In the genomic region with DNA sequence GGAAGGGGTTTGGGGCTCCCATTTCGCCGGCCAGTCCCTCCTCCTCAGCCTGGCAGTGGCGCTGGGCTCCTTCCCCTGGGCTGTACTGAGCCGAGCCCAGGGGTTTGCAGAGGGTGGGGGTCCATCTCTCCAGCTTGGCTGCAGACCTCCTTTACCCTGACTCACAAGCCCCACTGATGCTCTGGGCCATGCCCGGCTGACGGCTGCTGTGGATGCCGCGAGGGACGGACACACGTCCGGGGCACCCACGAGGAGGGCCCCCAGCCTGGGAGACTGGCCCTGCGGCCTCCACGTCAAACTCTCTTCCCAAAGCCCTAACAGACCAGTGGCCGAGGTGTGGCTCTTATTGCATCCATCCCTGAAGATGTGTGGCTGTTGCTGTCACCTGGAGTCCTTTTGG, we compare ENCODE assay signal across 19 cellular contexts. TPM values are rescaled to one million over a fixed set of nuclear protein-coding genes. Genes with fewer than 3 reads are reported as not detected.
DNase-seq lines count a peak whose midpoint lies in the region; ATAC-seq and TF ChIP-seq lines count a peak whose summit lies in the region.
"Had no signal": no experiment of that assay in that cellular context is flagged by ENCODE, and none has a peak within 500 bp of the region (broad histone marks: within the 10 kb centered on the region; RNA-seq: fewer than 3 reads in every experiment).

No MANE protein-coding gene starts in this region.

- TF ChIP-seq CTCF in coronary artery (IDR thresholded peaks at IDR 0.05) (no peak), stomach (IDR thresholded peaks at IDR 0.05) (no peak), mucosa of descending colon (IDR thresholded peaks at IDR 0.05) (no peak)

- no peak overlapping the region for H3K4me3 ChIP-seq in adipocyte (ENCODE audit: low read length)
- no peak overlapping the region for H3K4me3 ChIP-seq in coronary artery
- no peak overlapping the region for H3K4me3 ChIP-seq in stomach
- no peak overlapping the region for H3K4me3 ChIP-seq in mucosa of descending colon
- H3K4me3 ChIP-seq: GM23338, K562 had no signal

- intact Hi-C loops in stomach (cut with DNase I; ENCODE audit: low total_unique reads) (no loop called here), mucosa of descending colon (cut with DNase I, micrococcal nuclease) (no loop called here)

- H3K9me3 ChIP-seq in adipocyte (ENCODE audit: control insufficient read depth, low read length): no peaks in the 10 kb centered on the region
- no peaks in the 10 kb centered on the region for H3K9me3 ChIP-seq in stomach
- H3K9me3 ChIP-seq in mucosa of descending colon: no peaks in the 10 kb centered on the region

- DNase-seq in adipocyte (ENCODE audit: low read depth) (no peak), coronary artery (ENCODE audit: low spot score) (no peak), stomach (no peak), mucosa of descending colon (no peak)
- DNase-seq in stimulated activated naive CD8-positive, alpha-beta T cell treated with anti-CD3 and anti-CD28 coated beads, Interleukin-15, Interleukin-2, amounts not matched to agents 100 U/mL and 50 U/mL, for 24 hours: no peak
- DNase-seq in activated CD8-positive, alpha-beta memory T cell treated with anti-CD3 and anti-CD28 coated beads, Interleukin-2, amount 50 U/mL, for 4 hours: no peak
- DNase-seq: AML-193, DMS 273 treated with DMSO at 0.1 percent for 48 hours, GDM1, NCI-H1436, NCI-H2081, NCI-H510A, NCI-H774 had no signal

- peak overlapping the region; percentile 59 for H3K9ac ChIP-seq in adipocyte (ENCODE audit: low read length)

- H3K4me1 ChIP-seq in adipocyte (ENCODE audit: control insufficient read depth, insufficient read depth, low read length) (peaks cover 13% of the 10 kb centered on the region), stomach (peaks cover 0 to 18% (median 7%) of the 10 kb centered on the region in 4 donors), mucosa of descending colon (ENCODE audit: low read depth) (no peaks in the 10 kb centered on the region)

- H3K36me3 ChIP-seq in adipocyte (ENCODE audit: control insufficient read depth, insufficient read depth, low read length, severe bottlenecking): peaks cover 39% of the 10 kb centered on the region
- H3K36me3 ChIP-seq in stomach: peaks cover 32 to 61% (median 60%) of the 10 kb centered on the region in 4 donors
- peaks cover 6% of the 10 kb centered on the region for H3K36me3 ChIP-seq in mucosa of descending colon (ENCODE audit: low read depth)

- H3K27ac ChIP-seq in coronary artery: peak overlapping the region; percentile 65 to 90
- peak overlapping the region; percentile 18 for H3K27ac ChIP-seq in layer of hippocampus (ENCODE audit: low read depth, low read length)
- H3K27ac ChIP-seq in stomach: peak overlapping the region in 3 of 5 donors; percentile 2 to 38 (median 21)

- no peak for TF ChIP-seq POLR2A in stomach (IDR thresholded peaks at IDR 0.05)

- 90 to 98% (median 91%) methylated on average over 6 to 15 of the region's 15 CpGs; no CpG with 5 or more reads in 1 of the 5 donors for WGBS in stomach, 5 donors

- no peaks in the 10 kb centered on the region for H3K27me3 ChIP-seq in adipocyte (replicated peaks; ENCODE audit: control insufficient read depth, insufficient read depth, low read length)
- H3K27me3 ChIP-seq in layer of hippocampus (ENCODE audit: control insufficient read depth, insufficient read depth, low read length): no peaks in the 10 kb centered on the region
- H3K27me3 ChIP-seq in stomach: no peaks in the 10 kb centered on the region

- no peak for TF ChIP-seq EP300 in stomach (IDR thresholded peaks at IDR 0.05)

- ATAC-seq in HG02623 (IDR thresholded peaks at IDR 0.05; ENCODE audit: unreplicated experiment) (no peak), mucosa of descending colon (no peak)
- ATAC-seq in stimulated activated naive CD8-positive, alpha-beta T cell treated with anti-CD3 and anti-CD28 coated beads, Interleukin-15, Interleukin-2, amounts not matched to agents 100 U/mL and 50 U/mL, for 24 hours: no peak
- ATAC-seq: GM23338, HCT116 had no signal

RNA-seq across cellular contexts. Expression of a gene that starts 14.1 kb away (rescaled TPM):
- total RNA-seq in stomach: 100 to 1,000 TPM in 1 of 5 donors, 10 to 100 TPM in 4; 15.2 to 131 (median 41.9) TPM
- 100 to 1,000 TPM in 2 of 3 donors, 10 to 100 TPM in 1; 54.6 to 126 (median 102) TPM for polyA plus RNA-seq in stomach
- 10 to 100 TPM; 40.7 to 69.4 (median 51.7) TPM for total RNA-seq in mucosa of descending colon

RNA-seq across cellular contexts. Expression of a gene that starts 14.7 kb away (rescaled TPM):
- total RNA-seq in stomach (1 to 10 TPM in 3 of 5 donors, under 1 TPM in 1, not detected in 1; 0.89 to 6.5 (median 1.4) TPM), mucosa of descending colon (1 to 10 TPM in 2 of 3 donors, under 1 TPM in 1; 0.26 to 1.6 (median 1.0) TPM)
- polyA plus RNA-seq in stomach: 1 to 10 TPM; 1.8 to 5.5 (median 2.8) TPM
- polyA plus RNA-seq: CD14-positive monocyte, K562 had no signal

RNA-seq across cellular contexts. Expression of a gene that starts 31.3 kb away (rescaled TPM):
- total RNA-seq in stomach (10 to 100 TPM in 2 of 5 donors, 1 to 10 TPM in 3; 2.6 to 13.4 (median 7.1) TPM), mucosa of descending colon (10 to 100 TPM; 12.4 to 26.1 (median 15.7) TPM)
- polyA plus RNA-seq in stomach: 10 to 100 TPM; 16.6 to 21.7 (median 16.7) TPM

RNA-seq across cellular contexts. Expression of a gene that starts 45.3 kb away (rescaled TPM):
- 10 to 100 TPM; 10.4 to 39.7 (median 15.4) TPM for total RNA-seq in stomach
- 10 to 100 TPM; 11.9 to 17.4 (median 16.2) TPM for polyA plus RNA-seq in stomach
- total RNA-seq in mucosa of descending colon: 10 to 100 TPM; 23.4 to 28.7 (median 26.3) TPM

RNA-seq across cellular contexts. Expression of a gene that starts 45.6 kb away (rescaled TPM):
- total RNA-seq in stomach: 100 to 1,000 TPM in 4 of 5 donors, 10 to 100 TPM in 1; 40.3 to 315 (median 162) TPM
- polyA plus RNA-seq in stomach: 100 to 1,000 TPM; 117 to 137 (median 129) TPM
- total RNA-seq in mucosa of descending colon: 100 to 1,000 TPM; 169 to 193 (median 177) TPM

Comparison
In these comparisons a context has a peak if more than half of its experiments do, and no peak if none do; other contexts are left out.
1. H3K27ac ChIP-seq: peak in every context shown above with its lines; median percentile 78 in coronary artery; 21 in stomach; 18 in layer of hippocampus.